In the genomic region with DNA sequence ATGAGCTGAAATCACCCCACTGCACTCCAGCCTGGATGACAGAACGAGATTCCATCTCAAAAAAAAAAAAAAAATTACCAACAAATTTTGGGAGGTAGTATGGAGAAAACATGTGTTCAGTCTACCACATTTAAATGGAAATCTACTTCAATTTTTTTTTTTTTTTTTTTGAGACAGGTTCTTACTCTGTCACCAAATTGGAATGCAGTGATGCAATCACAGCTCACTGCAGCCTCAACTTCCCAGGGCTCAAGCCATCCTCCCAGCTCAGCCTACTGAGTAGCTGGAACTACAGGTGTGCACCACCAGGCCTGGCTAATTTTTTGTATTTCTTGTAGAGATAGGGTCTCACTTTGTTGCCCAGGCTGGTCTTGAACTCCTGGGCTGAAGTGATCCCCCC, we compare ENCODE assay signal across 24 cellular contexts.
DNase-seq lines count a peak whose midpoint lies in the region; ATAC-seq, FAIRE-seq and TF ChIP-seq lines count a peak whose summit lies in the region.
"Had no signal": no experiment of that assay in that cellular context is flagged by ENCODE, and none has a peak within 500 bp of the region (broad histone marks: within the 10 kb centered on the region; RNA-seq: fewer than 3 reads in every experiment).

No MANE protein-coding gene starts in this region.

- TF ChIP-seq CTCF in choroid plexus epithelial cell (conservative IDR thresholded peaks at IDR 0.05; ENCODE audit: low read depth, low read length) (no peak), pancreas (IDR thresholded peaks at IDR 0.05) (no peak)

- no peak for FAIRE-seq in pancreas (lab: Jason Lieb, UNC)
- FAIRE-seq: GM12892, RCC 7860 had no signal

- no peak overlapping the region for H3K4me2 ChIP-seq in mesendoderm (ENCODE audit: low read length)

- intact Hi-C loops in pancreas (cut with DNase I), result no loop called here
- intact Hi-C loops in left ventricle myocardium superior (cut with micrococcal nuclease), result no loop called here

- no peaks in the 10 kb centered on the region for H3K9me3 ChIP-seq in pancreas

- H2BK5ac ChIP-seq in mesendoderm (ENCODE audit: low read length), result no peak overlapping the region

- H3K4me3 ChIP-seq in choroid plexus epithelial cell (ENCODE audit: low read depth, low read length), result no peak overlapping the region
- H3K4me3 ChIP-seq in mesendoderm (ENCODE audit: low read length), result no peak overlapping the region
- no peak overlapping the region for H3K4me3 ChIP-seq in pancreas
- H3K4me3 ChIP-seq: esophagus squamous epithelium, SK-N-MC, upper lobe of right lung had no signal

- no peak overlapping the region for H3K18ac ChIP-seq in mesendoderm (ENCODE audit: low read length)

- no peak overlapping the region for H2BK15ac ChIP-seq in mesendoderm (replicated peaks; ENCODE audit: low read depth)

- H3K36me3 ChIP-seq in mesendoderm (ENCODE audit: control insufficient read depth, insufficient read depth, low read length) (no peaks in the 10 kb centered on the region), pancreas (no peaks in the 10 kb centered on the region)
- H3K36me3 ChIP-seq: esophagus squamous epithelium, upper lobe of right lung had no signal

- no peak overlapping the region for H2AK5ac ChIP-seq in mesendoderm (ENCODE audit: low read length)

- no peaks in the 10 kb centered on the region for H3K27me3 ChIP-seq in mesendoderm (ENCODE audit: insufficient read depth, low read length, poor library complexity)
- no peaks in the 10 kb centered on the region for H3K27me3 ChIP-seq in pancreas
- H3K27me3 ChIP-seq: esophagus squamous epithelium, upper lobe of right lung had no signal

- H4K5ac ChIP-seq in mesendoderm (ENCODE audit: low read length), result no peak overlapping the region

- no peaks in the 10 kb centered on the region for H3K79me1 ChIP-seq in mesendoderm (ENCODE audit: low read length)

- no peak overlapping the region for H3K23ac ChIP-seq in mesendoderm (ENCODE audit: low read length)

- H3K56ac ChIP-seq in mesendoderm (ENCODE audit: low read length), result no peak overlapping the region

- peak; percentile 6 for DNase-seq in HK-2 (ENCODE audit: unreplicated experiment)
- peak; percentile 60 for DNase-seq in NCI-H226
- DNase-seq in choroid plexus epithelial cell (ENCODE audit: low read depth), result peak; percentile 45
- peak; percentile 60 for DNase-seq in mesendoderm
- DNase-seq in pancreas, result no peak
- DNase-seq in T-helper 1 cell, result no peak
- no peak for DNase-seq in dermis blood vessel endothelial cell
- no peak for DNase-seq in left ventricle myocardium superior
- DNase-seq: activated CD4-positive, alpha-beta T cell treated with anti-CD3 and anti-CD28 coated beads for 48 hours; activated gamma-delta T cell treated with Interleukin-2 at 50 U/mL for 16 hours; activated T-cell treated with anti-CD3 and anti-CD28 coated beads, Interleukin-2, amount 50 U/mL, for 24 hours; CD8-positive, alpha-beta T cell; cortex of kidney; endodermal cell; esophagus squamous epithelium; HCEC 1CT; NCI-H1436; NCI-H2107; T-helper 17 cell; upper lobe of right lung had no signal

- ATAC-seq in pancreas, result no peak
- no peak for ATAC-seq in left ventricle myocardium superior
- ATAC-seq: CD8-positive, alpha-beta T cell; T-helper 17 cell; upper lobe of right lung had no signal

- no CpG with 5 or more reads among the region's 1 CpG for WGBS in mesendoderm (ENCODE audit: extremely low coverage, insufficient coverage, low lambda C conversion rate)
- WGBS in pancreas, 2 donors, result 73 to 77% methylated on average over 1 of the region's 1 CpG

- no peaks in the 10 kb centered on the region for H3K4me1 ChIP-seq in mesendoderm (ENCODE audit: control insufficient read depth, low read depth, low read length)
- H3K4me1 ChIP-seq in pancreas, result no peaks in the 10 kb centered on the region
- H3K4me1 ChIP-seq: esophagus squamous epithelium, upper lobe of right lung had no signal

- H3K4ac ChIP-seq in mesendoderm (ENCODE audit: low read depth, low read length), result no peak overlapping the region

- H2BK120ac ChIP-seq in mesendoderm (ENCODE audit: low read depth, low read length), result no peak overlapping the region

- H3K27ac ChIP-seq in mesendoderm (ENCODE audit: low read depth, low read length) (no peak overlapping the region), pancreas (no peak overlapping the region)
- H3K27ac ChIP-seq: esophagus squamous epithelium, HL-60, SK-N-MC, upper lobe of right lung had no signal

- no peak overlapping the region for H3K9ac ChIP-seq in mesendoderm (ENCODE audit: low read length)

- H3K79me2 ChIP-seq in mesendoderm (ENCODE audit: control insufficient read depth, insufficient read depth, low read length), result no peaks in the 10 kb centered on the region

- H4K8ac ChIP-seq in mesendoderm (ENCODE audit: low read depth, low read length), result no peak overlapping the region

Comparison
In these comparisons a context has a peak if more than half of its experiments do, and no peak if none do; other contexts are left out.
1. DNase-seq: peak in HK-2 (single experiment), NCI-H226 (single experiment), choroid plexus epithelial cell (single experiment) and mesendoderm (single experiment); none in pancreas (0 of 6), T-helper 1 cell (0 of 5), dermis blood vessel endothelial cell (single experiment) and left ventricle myocardium superior (single experiment).